Comparison of ENCODE assay signal across 34 cellular contexts in the genomic region with DNA sequence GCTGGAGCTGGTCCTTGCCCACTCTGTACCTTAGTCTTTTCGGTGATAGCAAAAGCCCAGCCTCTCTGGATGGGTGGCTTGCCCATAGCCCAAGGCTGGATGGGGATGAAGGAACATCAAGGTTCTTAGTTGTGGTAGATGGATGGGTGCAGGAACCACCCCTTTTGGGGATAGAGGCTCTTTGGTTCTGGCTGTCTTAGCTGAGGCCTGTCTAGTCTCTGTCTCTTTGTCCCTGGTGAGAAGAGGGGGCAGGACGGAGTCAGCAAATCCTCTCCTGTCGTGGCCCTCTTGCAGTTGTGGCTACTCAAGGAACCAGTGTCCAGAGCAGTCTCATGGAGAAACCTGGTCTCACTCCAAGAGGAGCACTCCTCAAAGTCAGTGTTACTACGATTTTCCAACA. TPM values are rescaled to one million over a fixed set of nuclear protein-coding genes. Genes with fewer than 3 reads are reported as not detected.
A peak's percentile ranks its signal among the peaks of the same experiment; 100 is the strongest.
DNase-seq lines count a peak whose midpoint lies in the region; ATAC-seq, FAIRE-seq and TF ChIP-seq lines count a peak whose summit lies in the region.
"Had no signal": no experiment of that assay in that cellular context is flagged by ENCODE, and none has a peak within 500 bp of the region (broad histone marks: within the 10 kb centered on the region; RNA-seq: fewer than 3 reads in every experiment).

No MANE protein-coding gene starts in this region.

- no peak overlapping the region for H4K8ac ChIP-seq in trophoblast cell (ENCODE audit: low read depth, low read length)

- no peaks in the 10 kb centered on the region for H3F3A ChIP-seq in GM23338 (replicated peaks; ENCODE audit: low read depth)

- no peak overlapping the region for H3K14ac ChIP-seq in trophoblast cell (ENCODE audit: low read length)

- no peak overlapping the region for H2BK120ac ChIP-seq in trophoblast cell (ENCODE audit: insufficient read depth, low read length, poor library complexity)

- no peak overlapping the region for H3K4me3 ChIP-seq in GM23338
- no peak overlapping the region for H3K4me3 ChIP-seq in astrocyte (ENCODE audit: insufficient read depth, low read depth, low read length)
- H3K4me3 ChIP-seq in iPS-20b (ENCODE audit: low read length) = no peak overlapping the region
- H3K4me3 ChIP-seq in trophoblast cell (ENCODE audit: low read depth, low read length) = no peak overlapping the region
- H3K4me3 ChIP-seq: HAP-1, right lobe of liver, thoracic aorta had no signal

- no peak overlapping the region for H3K9ac ChIP-seq in astrocyte (ENCODE audit: low read length)
- peak overlapping the region; percentile 31; the same call in 1 of the 2 replicates for H3K9ac ChIP-seq in iPS-20b (ENCODE audit: low read depth, low read length)
- no peak overlapping the region for H3K9ac ChIP-seq in trophoblast cell (ENCODE audit: low read length)

- H3K27ac Mint-ChIP-seq in GM23338 (peak overlapping the region; percentile 77), astrocyte (ENCODE audit: unreplicated experiment) (no peak overlapping the region)
- H3K27ac Mint-ChIP-seq: activated CD8-positive, alpha-beta T cell treated with anti-CD3 and anti-CD28 coated beads, Interleukin-2, amount 10 ng/mL, durations not matched to agents 7 days and 5 days; activated naive CD8-positive, alpha-beta T cell treated with anti-CD3 and anti-CD28 coated beads, Interleukin-2, amount 10 ng/mL, durations not matched to agents 7 days and 5 days; B cell; natural killer cell treated with Interleukin-12 subunit alpha and Interleukin-12 subunit beta and Interleukin-15 and Interleukin-18, amount 100 ng/mL, for 72 hours had no signal

- DNase-seq in GM23338 (ENCODE audit: low spot score) (no peak), astrocyte (ENCODE audit: low read depth) (no peak), trophoblast cell (no peak), NCI-H2081 treated with DMSO at 0.1 percent for 48 hours (lab: John Stamatoyannopoulos, UW) (no peak), GF-D8 (lab: John Stamatoyannopoulos, UW) (no peak), NCI-H2171 treated with DMSO at 0.1 percent for 48 hours (lab: John Stamatoyannopoulos, UW) (no peak)
- DNase-seq: activated CD8-positive, alpha-beta T cell treated with anti-CD3 and anti-CD28 coated beads, Interleukin-2, amount 10 ng/mL, durations not matched to agents 7 days and 5 days; activated gamma-delta T cell; activated naive CD8-positive, alpha-beta T cell treated with anti-CD3 and anti-CD28 coated beads, Interleukin-2, amount 10 ng/mL, durations not matched to agents 7 days and 5 days; activated T-cell treated with anti-CD3 and anti-CD28 coated beads, Interleukin-2, amount 50 U/mL, for 1 hour; central memory CD4-positive, alpha-beta T cell; KG1; kidney; MM.1S; NCI-H1417; NCI-H510A; OCI-M1; right lobe of liver; Right ventricle myocardium superior; stimulated activated naive CD4-positive, alpha-beta T cell; T-helper 2 cell had no signal

- H3K36me3 ChIP-seq in GM23338 (ENCODE audit: insufficient read depth) (no peaks in the 10 kb centered on the region), astrocyte (ENCODE audit: insufficient read depth, low read length) (no peaks in the 10 kb centered on the region), iPS-20b (ENCODE audit: insufficient read depth, low read depth, low read length) (peaks cover 22% of the 10 kb centered on the region; the same call in 1 of the 2 replicates), trophoblast cell (ENCODE audit: control insufficient read depth in 1 of 2, insufficient read depth in 2 of 2, low read length in 2 of 2) (no peaks in the 10 kb centered on the region)
- H3K36me3 ChIP-seq: HAP-1, right lobe of liver, thoracic aorta had no signal

- H3K27me3 ChIP-seq in GM23338 (ENCODE audit: insufficient read depth) (no peaks in the 10 kb centered on the region), astrocyte (ENCODE audit: insufficient read depth, low read length) (no peaks in the 10 kb centered on the region), iPS-20b (ENCODE audit: insufficient read depth, low read length) (no peaks in the 10 kb centered on the region), trophoblast cell (ENCODE audit: insufficient read depth, low read length) (no peaks in the 10 kb centered on the region)
- H3K27me3 ChIP-seq: right lobe of liver had no signal

- peaks cover 99% of the 10 kb centered on the region for H3K79me2 ChIP-seq in GM23338 (replicated peaks; ENCODE audit: insufficient read depth)
- H3K79me2 ChIP-seq in astrocyte (ENCODE audit: insufficient read depth, low read length) = peaks cover 14% of the 10 kb centered on the region
- H3K79me2 ChIP-seq in trophoblast cell (ENCODE audit: control insufficient read depth, insufficient read depth, low read length, poor library complexity) = peaks cover 5% of the 10 kb centered on the region

- H4K20me1 ChIP-seq in GM23338 (replicated peaks; ENCODE audit: insufficient read depth) (peaks cover 20% of the 10 kb centered on the region; the same call in 1 of the 2 replicates), astrocyte (ENCODE audit: insufficient read depth, low read length) (peaks cover 6% of the 10 kb centered on the region)

- H3K9me3 Mint-ChIP-seq in GM23338 (no peaks in the 10 kb centered on the region), astrocyte (ENCODE audit: unreplicated experiment) (peaks cover 2% of the 10 kb centered on the region)
- H3K9me3 Mint-ChIP-seq: activated naive CD8-positive, alpha-beta T cell treated with anti-CD3 and anti-CD28 coated beads, Interleukin-2, amount 10 ng/mL, durations not matched to agents 7 days and 5 days; natural killer cell treated with Interleukin-12 subunit alpha and Interleukin-12 subunit beta and Interleukin-15 and Interleukin-18, amount 100 ng/mL, for 72 hours had no signal

- H3K4me2 ChIP-seq in GM23338 (no peak overlapping the region), astrocyte (ENCODE audit: low read length) (no peak overlapping the region), trophoblast cell (ENCODE audit: low read length) (no peak overlapping the region)

- H4K12ac ChIP-seq in trophoblast cell (ENCODE audit: low read depth, low read length) = no peak overlapping the region

- H4K91ac ChIP-seq in trophoblast cell (ENCODE audit: low read depth, low read length) = peak overlapping the region; percentile 46

- H3K4me1 Mint-ChIP-seq in GM23338 (peaks cover 77% of the 10 kb centered on the region), astrocyte (ENCODE audit: low read depth, unreplicated experiment) (peaks cover 50% of the 10 kb centered on the region)
- H3K4me1 Mint-ChIP-seq: activated naive CD8-positive, alpha-beta T cell treated with anti-CD3 and anti-CD28 coated beads, Interleukin-2, amount 10 ng/mL, durations not matched to agents 7 days and 5 days had no signal

- peaks cover 16% of the 10 kb centered on the region for H3K36me3 Mint-ChIP-seq in GM23338 (ENCODE audit: low read depth)
- H3K36me3 Mint-ChIP-seq in astrocyte (ENCODE audit: low read depth, unreplicated experiment) = peaks cover 6% of the 10 kb centered on the region
- H3K36me3 Mint-ChIP-seq: activated naive CD8-positive, alpha-beta T cell treated with anti-CD3 and anti-CD28 coated beads, Interleukin-2, amount 10 ng/mL, durations not matched to agents 7 days and 5 days; natural killer cell treated with Interleukin-12 subunit alpha and Interleukin-12 subunit beta and Interleukin-15 and Interleukin-18, amount 100 ng/mL, for 72 hours had no signal

- no CpG with 5 or more reads among the region's 4 CpGs for WGBS in trophoblast cell (ENCODE audit: extremely low coverage, insufficient coverage, insufficient read length)

- H3K79me1 ChIP-seq in trophoblast cell (ENCODE audit: low read length) = peaks cover 12% of the 10 kb centered on the region

- no peaks in the 10 kb centered on the region for H3K9me3 ChIP-seq in astrocyte (ENCODE audit: insufficient read depth, low read depth, low read length)
- H3K9me3 ChIP-seq in iPS-20b (ENCODE audit: insufficient read depth, low read depth, low read length) = no peaks in the 10 kb centered on the region
- H3K9me3 ChIP-seq in trophoblast cell (ENCODE audit: insufficient read depth, low read depth, low read length) = no peaks in the 10 kb centered on the region
- H3K9me3 ChIP-seq: HAP-1, right lobe of liver, thoracic aorta had no signal

- H3K27ac ChIP-seq in GM23338 (ENCODE audit: low read depth) = peak overlapping the region; percentile 78; the same call in 1 of the 2 replicates
- no peak overlapping the region for H3K27ac ChIP-seq in astrocyte (ENCODE audit: low read depth, low read length)
- H3K27ac ChIP-seq in iPS-20b (ENCODE audit: low read length) = no peak overlapping the region
- no peak overlapping the region for H3K27ac ChIP-seq in trophoblast cell (ENCODE audit: low read depth, low read length)
- H3K27ac ChIP-seq: right lobe of liver, thoracic aorta had no signal

- TF ChIP-seq CTCF in GM23338 (conservative IDR thresholded peaks at IDR 0.05; ENCODE audit: low read depth in 2 of 2) = no peak
- TF ChIP-seq CTCF in astrocyte (IDR thresholded peaks at IDR 0.05; ENCODE audit: insufficient read depth, low read depth, low read length) = no peak

- no peak overlapping the region for H3K23ac ChIP-seq in trophoblast cell (ENCODE audit: low read length)

- H3K9me2 ChIP-seq in GM23338 (ENCODE audit: insufficient read depth) = no peaks in the 10 kb centered on the region

- no peak overlapping the region; the same call in 2 of the 3 replicates for H3K4me3 Mint-ChIP-seq in GM23338
- H3K4me3 Mint-ChIP-seq in astrocyte (ENCODE audit: unreplicated experiment) = peak overlapping the region; percentile 66
- H3K4me3 Mint-ChIP-seq: activated CD8-positive, alpha-beta T cell treated with anti-CD3 and anti-CD28 coated beads, Interleukin-2, amount 10 ng/mL, durations not matched to agents 7 days and 5 days; activated naive CD8-positive, alpha-beta T cell treated with anti-CD3 and anti-CD28 coated beads, Interleukin-2, amount 10 ng/mL, durations not matched to agents 7 days and 5 days; B cell; natural killer cell treated with Interleukin-12 subunit alpha and Interleukin-12 subunit beta and Interleukin-15 and Interleukin-18, amount 100 ng/mL, for 72 hours had no signal

- H2AFZ ChIP-seq in GM23338 (no peak overlapping the region), astrocyte (ENCODE audit: low read depth, low read length) (no peak overlapping the region), trophoblast cell (ENCODE audit: insufficient read depth, low read length, poor library complexity) (no peak overlapping the region)

- no peak for FAIRE-seq in astrocyte (lab: Jason Lieb, UNC)
- FAIRE-seq: endometrium, GM19239, HTR-8/SVneo, kidney had no signal

- peak overlapping the region; percentile 59 for H2BK12ac ChIP-seq in trophoblast cell (ENCODE audit: low read length)

- H3K27me3 Mint-ChIP-seq in GM23338 (ENCODE audit: insufficient read depth, low read depth, poor library complexity) = peaks cover 7% of the 10 kb centered on the region
- no peaks in the 10 kb centered on the region for H3K27me3 Mint-ChIP-seq in astrocyte (ENCODE audit: low read depth, unreplicated experiment)
- H3K27me3 Mint-ChIP-seq: B cell; natural killer cell treated with Interleukin-12 subunit alpha and Interleukin-12 subunit beta and Interleukin-15 and Interleukin-18, amount 100 ng/mL, for 72 hours; progenitor cell of endocrine pancreas had no signal

- no peak overlapping the region for H2BK5ac ChIP-seq in trophoblast cell (ENCODE audit: low read depth, low read length, poor library complexity)

- no peak overlapping the region for H3K4ac ChIP-seq in trophoblast cell (ENCODE audit: low read depth, low read length)

- H2AK5ac ChIP-seq in trophoblast cell (ENCODE audit: low read length) = peak overlapping the region; percentile 9

- H3K4me1 ChIP-seq in GM23338 (ENCODE audit: insufficient read depth) (peaks cover 52% of the 10 kb centered on the region), astrocyte (ENCODE audit: insufficient read depth, low read length) (peaks cover 17% of the 10 kb centered on the region), iPS-20b (ENCODE audit: insufficient read depth, low read length) (peaks cover 45% of the 10 kb centered on the region), trophoblast cell (ENCODE audit: control insufficient read depth in 1 of 2, insufficient read depth in 2 of 2, low read length in 2 of 2) (peaks cover 32 to 39% of the 10 kb centered on the region in 2 experiments)
- H3K4me1 ChIP-seq: right lobe of liver had no signal

- H3K18ac ChIP-seq in trophoblast cell (ENCODE audit: low read length) = peak overlapping the region; percentile 75

- ATAC-seq in GM23338 (no peak), GM19035 (IDR thresholded peaks at IDR 0.05; ENCODE audit: unreplicated experiment) (no peak)
- ATAC-seq: activated CD8-positive, alpha-beta T cell treated with anti-CD3 and anti-CD28 coated beads, Interleukin-2, amount 10 ng/mL, durations not matched to agents 7 days and 5 days; natural killer cell treated with Interleukin-12 subunit alpha and Interleukin-12 subunit beta and Interleukin-15 and Interleukin-18, amount 100 ng/mL, for 72 hours; right lobe of liver had no signal

RNA-seq across cellular contexts. Expression of gene VANGL2, which starts 8.5 kb away (rescaled TPM):
- 42.8 and 51.3 TPM in 2 replicates for total RNA-seq in GM23338 (2014; rRNA removed; shearing (Covaris generic))
- polyA plus RNA-seq in GM23338 (2016; fragmentation: Nextera tagmentation; extraction: Ambion mirVana) = 16.8 and 17.7 TPM in 2 replicates
- 25.5 and 26.1 TPM in 2 replicates for total RNA-seq in astrocyte
- 22.6 and 23.1 TPM in 2 replicates for polyA plus RNA-seq in trophoblast cell (2013)
- total RNA-seq: activated CD8-positive, alpha-beta T cell treated with anti-CD3 and anti-CD28 coated beads, Interleukin-2, amount 10 ng/mL, durations not matched to agents 7 days and 5 days; natural killer cell treated with Interleukin-12 subunit alpha and Interleukin-12 subunit beta and Interleukin-15 and Interleukin-18, amount 100 ng/mL, for 72 hours had no signal

RNA-seq across cellular contexts. Expression of gene NHLH1, which starts 42.0 kb away (rescaled TPM):
- 0.50 and 0.69 TPM in 2 replicates for total RNA-seq in GM23338 (2014; rRNA removed; shearing (Covaris generic))
- 0.78 and 0.89 TPM in 2 replicates for polyA plus RNA-seq in GM23338 (2016; fragmentation: Nextera tagmentation; extraction: Ambion mirVana)
- total RNA-seq in astrocyte = 0.55 and 0.70 TPM in 2 replicates
- polyA plus RNA-seq in trophoblast cell (2013) = 0.51 and 0.62 TPM in 2 replicates
- total RNA-seq: glomerular endothelial cell, mononuclear cell, Right ventricle myocardium superior had no signal
- polyA plus RNA-seq: liver had no signal
